8 cellular contexts compared by ENCODE assay signal in genomic region chr7:127254163-127254684, GRCh38. TPM values are rescaled to one million over a fixed set of nuclear protein-coding genes. Genes with fewer than 3 reads are reported as not detected.
DNase-seq lines count a peak whose midpoint lies in the region; ATAC-seq and TF ChIP-seq lines count a peak whose summit lies in the region.

No MANE protein-coding gene starts in this region.

- POLR2A ChIA-PET in MCF 10A (lab: Yijun Ruan, JAX), result interaction anchor here (0.6 to 0.8 kb wide), 2 partner anchors 139 to 740 kb away, joined by 3 read pairs; partner anchors contain the start of gene ZNF800

- DNase-seq in CD14-positive monocyte (ENCODE audit: low spot score) (no peak), MCF 10A (ENCODE audit: unreplicated experiment) (no peak), nephron progenitor cell (no peak), amygdala (lab: John Stamatoyannopoulos, UW) (no peak), globus pallidus (ENCODE audit: low spot score) (no peak), HAP-1 (ENCODE audit: low spot score in 2 of 2) (no peak)

- H3K9me3 ChIP-seq in HUES64 (ENCODE audit: insufficient read depth, low read depth, low read length), result no peaks in the 10 kb centered on the region
- no peaks in the 10 kb centered on the region for H3K9me3 ChIP-seq in HAP-1

- peaks cover 3 to 7% of the 10 kb centered on the region in 2 donors for H3K36me3 Mint-ChIP-seq in CD14-positive monocyte
- peaks cover 6% of the 10 kb centered on the region for H3K36me3 Mint-ChIP-seq in MCF 10A (ENCODE audit: insufficient read depth, unreplicated experiment)
- no peaks in the 10 kb centered on the region for H3K36me3 Mint-ChIP-seq in nephron progenitor cell (ENCODE audit: low read depth)

- intact Hi-C loops in CD14-positive monocyte (cut with micrococcal nuclease), result no loop called here
- intact Hi-C loops in MCF 10A (cut with micrococcal nuclease), result loop anchor here (1.0 kb wide), 2 partner anchors 147 to 451 kb away; no protein-coding TSS in a partner anchor

- no peak overlapping the region for H3K9ac ChIP-seq in HUES64 (ENCODE audit: low read depth, low read length)

- peak; percentile 58 for TF ChIP-seq CTCF in CD14-positive monocyte (IDR thresholded peaks at IDR 0.05)
- TF ChIP-seq CTCF in MCF 10A (IDR thresholded peaks at IDR 0.05; ENCODE audit: unreplicated experiment), result no peak
- no peak for TF ChIP-seq CTCF in nephron progenitor cell (IDR thresholded peaks at IDR 0.05)

- H3K4me3 Mint-ChIP-seq in CD14-positive monocyte (peak overlapping the region; percentile 90 to 94), MCF 10A (ENCODE audit: unreplicated experiment) (peak overlapping the region; percentile 77), nephron progenitor cell (peak overlapping the region; percentile 85)

- BruUV-seq in MCF 10A (replicated peaks; lab: Mats Ljungman, UMichigan), result no TSS peak

- H3K27me3 ChIP-seq in HUES64 (ENCODE audit: insufficient read depth, low read length) (peaks cover 66% of the 10 kb centered on the region), HAP-1 (ENCODE audit: low read depth) (peaks cover 23% of the 10 kb centered on the region)

- peak overlapping the region; percentile 84 for H3K4me3 ChIP-seq in HUES64 (ENCODE audit: low read length)
- no peak overlapping the region; the same call in 1 of the 2 replicates for H3K4me3 ChIP-seq in HAP-1

- H3K4me1 Mint-ChIP-seq in CD14-positive monocyte, result peaks cover 20% of the 10 kb centered on the region
- H3K4me1 Mint-ChIP-seq in MCF 10A (ENCODE audit: insufficient read depth, unreplicated experiment), result peaks cover 8% of the 10 kb centered on the region
- H3K4me1 Mint-ChIP-seq in nephron progenitor cell, result peaks cover 9% of the 10 kb centered on the region

- H3K27ac ChIP-seq in HUES64 (ENCODE audit: low read depth, low read length), result no peak overlapping the region

- H3K27ac Mint-ChIP-seq in CD14-positive monocyte (no peak overlapping the region), MCF 10A (ENCODE audit: low read depth, unreplicated experiment) (no peak overlapping the region), nephron progenitor cell (no peak overlapping the region)

- H3K9me3 Mint-ChIP-seq in CD14-positive monocyte, result peaks cover 0 to 20% (median 11%) of the 10 kb centered on the region in 7 donors
- peaks cover 4% of the 10 kb centered on the region for H3K9me3 Mint-ChIP-seq in MCF 10A (ENCODE audit: unreplicated experiment)
- no peaks in the 10 kb centered on the region for H3K9me3 Mint-ChIP-seq in nephron progenitor cell

- CTCF ChIA-PET in MCF 10A (lab: Yijun Ruan, JAX), result interaction anchor here (0.5 to 2.3 kb wide), 33 partner anchors 8 to 1980 kb away, joined by 3 to 31 read pairs (median 4); no protein-coding TSS in a partner anchor

- no peaks in the 10 kb centered on the region for H3K36me3 ChIP-seq in HUES64 (ENCODE audit: insufficient read depth, low read length)
- no peaks in the 10 kb centered on the region for H3K36me3 ChIP-seq in HAP-1 (replicated peaks)

- peaks cover 6% of the 10 kb centered on the region for H3K4me1 ChIP-seq in HUES64 (ENCODE audit: insufficient read depth, low read length)
- no peaks in the 10 kb centered on the region for H3K4me1 ChIP-seq in HAP-1

- in situ Hi-C loops in HAP-1 (cut with MboI; ENCODE audit: low sequenced_read_pairs), result loop anchor here (25.0 kb wide), 1 partner anchor 442 kb away; no protein-coding TSS in a partner anchor

- H3K27me3 Mint-ChIP-seq in CD14-positive monocyte (ENCODE audit: low read depth in 3 of 3), result peaks cover 55 to 78% (median 63%) of the 10 kb centered on the region in 3 donors
- H3K27me3 Mint-ChIP-seq in MCF 10A (ENCODE audit: insufficient read depth, unreplicated experiment), result peaks cover 63% of the 10 kb centered on the region
- peaks cover 68% of the 10 kb centered on the region for H3K27me3 Mint-ChIP-seq in nephron progenitor cell (ENCODE audit: low read depth, poor library complexity)

- ATAC-seq in GM18502 (IDR thresholded peaks at IDR 0.05; ENCODE audit: poor library complexity, unreplicated experiment), result no peak

- 40% methylated on average over 10 of the region's 11 CpGs for WGBS in HUES64

RNA-seq across cellular contexts. Expression of gene GRM8, which starts 1.5 kb away (rescaled TPM):
- polyA plus RNA-seq in CD14-positive monocyte, result not detected
- polyA plus RNA-seq in HUES64 (2013, experiment 1 of 2), result 1.5 TPM
- 2.0 TPM for polyA plus RNA-seq in HUES64 (2013, experiment 2 of 2)
- not detected in 2 replicates for total RNA-seq in MCF 10A (2022)
